13 cellular contexts compared by ENCODE assay signal in the genomic region with DNA sequence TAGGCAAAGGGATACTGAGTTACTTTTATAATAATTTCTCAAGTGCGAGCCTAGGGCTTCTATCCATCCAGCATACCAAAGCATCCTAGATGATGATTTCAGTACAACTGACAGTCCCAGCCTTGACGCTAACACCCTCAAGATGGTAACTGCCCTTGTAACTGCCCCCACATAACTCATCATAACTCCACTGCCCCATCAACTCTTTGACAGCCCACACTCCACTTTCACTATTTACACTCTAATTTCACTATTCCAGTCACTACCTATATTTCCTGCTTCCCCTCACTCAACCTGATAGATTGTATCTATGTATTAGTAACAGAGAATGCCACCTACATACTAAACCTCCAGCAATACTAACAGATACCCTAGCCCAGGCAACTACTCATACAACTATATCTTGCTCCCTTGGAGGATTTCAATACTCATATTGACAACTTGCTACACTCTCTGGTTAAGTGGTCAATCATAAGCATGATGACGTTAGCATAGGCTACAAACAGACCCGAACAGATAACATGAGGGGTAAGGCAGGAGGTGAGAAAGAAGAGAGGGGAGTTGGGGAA.
DNase-seq lines count a peak whose midpoint lies in the region; ATAC-seq and TF ChIP-seq lines count a peak whose summit lies in the region.
"Had no signal": no experiment of that assay in that cellular context is flagged by ENCODE, and none has a peak within 500 bp of the region (broad histone marks: within the 10 kb centered on the region; RNA-seq: fewer than 3 reads in every experiment).

No MANE protein-coding gene starts in this region.

- H3K4me1 Mint-ChIP-seq in activated naive CD4-positive, alpha-beta T cell treated with anti-CD3 and anti-CD28 coated beads for 36 hours (ENCODE audit: low read depth) = peaks cover 29% of the 10 kb centered on the region
- no peaks in the 10 kb centered on the region for H3K4me1 Mint-ChIP-seq in activated naive CD4-positive, alpha-beta T cell treated with anti-CD3 and anti-CD28 coated beads, Interleukin-2, amount 10 ng/mL, durations not matched to agents 7 days and 5 days
- H3K4me1 Mint-ChIP-seq in activated naive CD8-positive, alpha-beta T cell (ENCODE audit: low read depth) = peaks cover 16% of the 10 kb centered on the region
- peaks cover 17% of the 10 kb centered on the region for H3K4me1 Mint-ChIP-seq in stimulated activated effector memory CD8-positive, alpha-beta T cell treated with anti-CD3 and anti-CD28 coated beads, Interleukin-12 subunit alpha, Interleukin-12 subunit beta, amount 100 ng/mL, for 72 hours

- H3K36me3 ChIP-seq in HEK293 (ENCODE audit: control insufficient read depth in 2 of 2, insufficient read depth in 1 of 2, low read length in 2 of 2) = peaks cover 56 to 93% of the 10 kb centered on the region in 2 experiments

- CTCF ChIA-PET in activated naive CD4-positive, alpha-beta T cell treated with anti-CD3 and anti-CD28 coated beads for 36 hours (lab: Charles Lee) = no interaction called here
- CTCF ChIA-PET in activated naive CD4-positive, alpha-beta T cell treated with anti-CD3 and anti-CD28 coated beads, Interleukin-2, amount 10 ng/mL, durations not matched to agents 7 days and 5 days (lab: Charles Lee) = no interaction called here
- CTCF ChIA-PET in HEK293 (lab: Yijun Ruan, JAX) = no interaction called here

- ATAC-seq in stimulated activated effector memory CD8-positive, alpha-beta T cell treated with anti-CD3 and anti-CD28 coated beads, Interleukin-12 subunit alpha, Interleukin-12 subunit beta, amount 100 ng/mL, for 72 hours = peak; percentile 73
- ATAC-seq in GM21723 (IDR thresholded peaks at IDR 0.05; ENCODE audit: unreplicated experiment) = no peak

- peak overlapping the region; percentile 10 for H3K4me3 Mint-ChIP-seq in activated naive CD4-positive, alpha-beta T cell treated with anti-CD3 and anti-CD28 coated beads for 36 hours
- no peak overlapping the region for H3K4me3 Mint-ChIP-seq in activated naive CD4-positive, alpha-beta T cell treated with anti-CD3 and anti-CD28 coated beads, Interleukin-2, amount 10 ng/mL, durations not matched to agents 7 days and 5 days
- H3K4me3 Mint-ChIP-seq in activated naive CD8-positive, alpha-beta T cell = peak overlapping the region; percentile 18
- H3K4me3 Mint-ChIP-seq in stimulated activated effector memory CD8-positive, alpha-beta T cell treated with anti-CD3 and anti-CD28 coated beads, Interleukin-12 subunit alpha, Interleukin-12 subunit beta, amount 100 ng/mL, for 72 hours = no peak overlapping the region
- H3K4me3 Mint-ChIP-seq: CD8-positive, alpha-beta memory T cell had no signal

- H3K27ac Mint-ChIP-seq in activated naive CD4-positive, alpha-beta T cell treated with anti-CD3 and anti-CD28 coated beads for 36 hours = peak overlapping the region; percentile 34
- H3K27ac Mint-ChIP-seq in activated naive CD4-positive, alpha-beta T cell treated with anti-CD3 and anti-CD28 coated beads, Interleukin-2, amount 10 ng/mL, durations not matched to agents 7 days and 5 days = no peak overlapping the region
- H3K27ac Mint-ChIP-seq in activated naive CD8-positive, alpha-beta T cell = peak overlapping the region; percentile 77
- H3K27ac Mint-ChIP-seq in stimulated activated effector memory CD8-positive, alpha-beta T cell treated with anti-CD3 and anti-CD28 coated beads, Interleukin-12 subunit alpha, Interleukin-12 subunit beta, amount 100 ng/mL, for 72 hours = peak overlapping the region; percentile 89

- no peak overlapping the region for H3K27ac ChIP-seq in HEK293 (ENCODE audit: extremely low read depth, low read depth, low read length)
- H3K27ac ChIP-seq: PC-9 had no signal

- H3K9me3 ChIP-seq in HEK293 (ENCODE audit: control insufficient read depth, insufficient read depth, low read depth, low read length) = no peaks in the 10 kb centered on the region
- H3K9me3 ChIP-seq: BE2C had no signal

- DNase-seq in activated naive CD4-positive, alpha-beta T cell treated with anti-CD3 and anti-CD28 coated beads for 36 hours = no peak
- DNase-seq in activated naive CD4-positive, alpha-beta T cell treated with anti-CD3 and anti-CD28 coated beads, Interleukin-2, amount 10 ng/mL, durations not matched to agents 7 days and 5 days = no peak
- DNase-seq in stimulated activated effector memory CD8-positive, alpha-beta T cell treated with anti-CD3 and anti-CD28 coated beads, Interleukin-12 subunit alpha, Interleukin-12 subunit beta, amount 100 ng/mL, for 72 hours (ENCODE audit: low spot score in 2 of 2) = no peak
- DNase-seq in effector CD4-positive, alpha-beta T cell = no peak
- DNase-seq: BE2C; CD8-positive, alpha-beta memory T cell; GF-D8; KG1; NCI-H1092; PC-9 had no signal

- TF ChIP-seq CTCF in HEK293 (tag by site-specific recombination; IDR thresholded peaks at IDR 0.05) = no peak

- POLR2A ChIA-PET in HEK293 (lab: Yijun Ruan, JAX) = interaction anchor here (0.6 kb wide), 1 partner anchor 36 kb away, joined by 3 read pairs; no protein-coding TSS in a partner anchor

- intact Hi-C loops in activated naive CD4-positive, alpha-beta T cell treated with anti-CD3 and anti-CD28 coated beads for 36 hours (cut with micrococcal nuclease) = no loop called here

- H3K36me3 Mint-ChIP-seq in activated naive CD4-positive, alpha-beta T cell treated with anti-CD3 and anti-CD28 coated beads for 36 hours (ENCODE audit: low read depth) = peaks cover 44% of the 10 kb centered on the region
- peaks cover 44% of the 10 kb centered on the region for H3K36me3 Mint-ChIP-seq in activated naive CD4-positive, alpha-beta T cell treated with anti-CD3 and anti-CD28 coated beads, Interleukin-2, amount 10 ng/mL, durations not matched to agents 7 days and 5 days
- H3K36me3 Mint-ChIP-seq in activated naive CD8-positive, alpha-beta T cell = peaks cover 5% of the 10 kb centered on the region
- peaks cover 100% of the 10 kb centered on the region for H3K36me3 Mint-ChIP-seq in stimulated activated effector memory CD8-positive, alpha-beta T cell treated with anti-CD3 and anti-CD28 coated beads, Interleukin-12 subunit alpha, Interleukin-12 subunit beta, amount 100 ng/mL, for 72 hours

- no peaks in the 10 kb centered on the region for H3K27me3 Mint-ChIP-seq in activated naive CD4-positive, alpha-beta T cell treated with anti-CD3 and anti-CD28 coated beads for 36 hours (ENCODE audit: low read depth)
- H3K27me3 Mint-ChIP-seq in activated naive CD4-positive, alpha-beta T cell treated with anti-CD3 and anti-CD28 coated beads, Interleukin-2, amount 10 ng/mL, durations not matched to agents 7 days and 5 days = no peaks in the 10 kb centered on the region
- H3K27me3 Mint-ChIP-seq in activated naive CD8-positive, alpha-beta T cell = no peaks in the 10 kb centered on the region

- H3K4me3 ChIP-seq in HEK293 (ENCODE audit: low read depth, low read length) = no peak overlapping the region
- H3K4me3 ChIP-seq: PC-9 had no signal

- no peaks in the 10 kb centered on the region for H3K9me3 Mint-ChIP-seq in activated naive CD4-positive, alpha-beta T cell treated with anti-CD3 and anti-CD28 coated beads for 36 hours
- no peaks in the 10 kb centered on the region for H3K9me3 Mint-ChIP-seq in activated naive CD4-positive, alpha-beta T cell treated with anti-CD3 and anti-CD28 coated beads, Interleukin-2, amount 10 ng/mL, durations not matched to agents 7 days and 5 days
- no peaks in the 10 kb centered on the region for H3K9me3 Mint-ChIP-seq in activated naive CD8-positive, alpha-beta T cell (ENCODE audit: low read depth)
- no peaks in the 10 kb centered on the region for H3K9me3 Mint-ChIP-seq in stimulated activated effector memory CD8-positive, alpha-beta T cell treated with anti-CD3 and anti-CD28 coated beads, Interleukin-12 subunit alpha, Interleukin-12 subunit beta, amount 100 ng/mL, for 72 hours
- H3K9me3 Mint-ChIP-seq: CD8-positive, alpha-beta memory T cell had no signal

- no peaks in the 10 kb centered on the region for H3K4me1 ChIP-seq in HEK293 (ENCODE audit: control insufficient read depth, insufficient read depth, low read length)
- H3K4me1 ChIP-seq: BE2C had no signal

TF ChIP-seq in HEK293, 187 proteins besides CTCF, POLR2A, EP300 and RAD21 (continues in another document):
- no peak for TF ChIP-seq ZNF10 (tag by site-specific recombination; IDR thresholded peaks at IDR 0.05)
- TF ChIP-seq, protein P1, sequence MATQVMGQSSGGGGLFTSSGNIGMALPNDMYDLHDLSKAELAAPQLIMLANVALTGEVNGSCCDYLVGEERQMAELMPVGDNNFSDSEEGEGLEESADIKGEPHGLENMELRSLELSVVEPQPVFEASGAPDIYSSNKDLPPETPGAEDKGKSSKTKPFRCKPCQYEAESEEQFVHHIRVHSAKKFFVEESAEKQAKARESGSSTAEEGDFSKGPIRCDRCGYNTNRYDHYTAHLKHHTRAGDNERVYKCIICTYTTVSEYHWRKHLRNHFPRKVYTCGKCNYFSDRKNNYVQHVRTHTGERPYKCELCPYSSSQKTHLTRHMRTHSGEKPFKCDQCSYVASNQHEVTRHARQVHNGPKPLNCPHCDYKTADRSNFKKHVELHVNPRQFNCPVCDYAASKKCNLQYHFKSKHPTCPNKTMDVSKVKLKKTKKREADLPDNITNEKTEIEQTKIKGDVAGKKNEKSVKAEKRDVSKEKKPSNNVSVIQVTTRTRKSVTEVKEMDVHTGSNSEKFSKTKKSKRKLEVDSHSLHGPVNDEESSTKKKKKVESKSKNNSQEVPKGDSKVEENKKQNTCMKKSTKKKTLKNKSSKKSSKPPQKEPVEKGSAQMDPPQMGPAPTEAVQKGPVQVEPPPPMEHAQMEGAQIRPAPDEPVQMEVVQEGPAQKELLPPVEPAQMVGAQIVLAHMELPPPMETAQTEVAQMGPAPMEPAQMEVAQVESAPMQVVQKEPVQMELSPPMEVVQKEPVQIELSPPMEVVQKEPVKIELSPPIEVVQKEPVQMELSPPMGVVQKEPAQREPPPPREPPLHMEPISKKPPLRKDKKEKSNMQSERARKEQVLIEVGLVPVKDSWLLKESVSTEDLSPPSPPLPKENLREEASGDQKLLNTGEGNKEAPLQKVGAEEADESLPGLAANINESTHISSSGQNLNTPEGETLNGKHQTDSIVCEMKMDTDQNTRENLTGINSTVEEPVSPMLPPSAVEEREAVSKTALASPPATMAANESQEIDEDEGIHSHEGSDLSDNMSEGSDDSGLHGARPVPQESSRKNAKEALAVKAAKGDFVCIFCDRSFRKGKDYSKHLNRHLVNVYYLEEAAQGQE (tag by site-specific recombination; IDR thresholded peaks at IDR 0.05) = no peak
- TF ChIP-seq ZBTB8A (tag by site-specific recombination; IDR thresholded peaks at IDR 0.05) = no peak

Comparison
In these comparisons a context has a peak if more than half of its experiments do, and no peak if none do; other contexts are left out.
1. H3K4me3 Mint-ChIP-seq: peak in activated naive CD4-positive, alpha-beta T cell treated with anti-CD3 and anti-CD28 coated beads for 36 hours (single experiment) and activated naive CD8-positive, alpha-beta T cell (single experiment); none in activated naive CD4-positive, alpha-beta T cell treated with anti-CD3 and anti-CD28 coated beads, Interleukin-2, amount 10 ng/mL, durations not matched to agents 7 days and 5 days (single experiment) and stimulated activated effector memory CD8-positive, alpha-beta T cell treated with anti-CD3 and anti-CD28 coated beads, Interleukin-12 subunit alpha, Interleukin-12 subunit beta, amount 100 ng/mL, for 72 hours (single experiment).